In the genomic region with DNA sequence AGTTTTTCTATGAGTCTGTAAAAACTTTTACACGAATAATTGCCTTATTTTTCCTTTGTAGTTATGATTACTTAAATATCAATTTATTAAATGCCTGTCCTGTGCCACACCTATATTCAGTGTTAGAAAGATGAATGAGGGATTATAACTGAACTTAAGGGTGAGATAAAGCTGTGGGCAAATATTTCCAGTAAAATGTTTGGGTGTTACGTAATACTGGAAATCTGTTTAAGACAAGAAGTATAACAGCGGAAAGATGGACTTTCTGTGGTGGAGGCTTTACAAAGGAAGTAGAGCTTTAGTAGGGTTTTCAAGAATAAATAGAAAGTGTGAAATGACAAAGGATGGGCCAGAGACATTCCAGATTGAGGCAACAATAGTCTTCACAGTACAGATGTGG, we compare ENCODE assay signal across 25 cellular contexts.
"Had no signal": no experiment of that assay in that cellular context is flagged by ENCODE, and none has a peak within 500 bp of the region (broad histone marks: within the 10 kb centered on the region; RNA-seq: fewer than 3 reads in every experiment).

No MANE protein-coding gene starts in this region.

- H3K36me3 Mint-ChIP-seq: stimulated activated naive B cell treated with anti-CD40 and anti-IgM and Interleukin-4, amounts not matched to agents 10 μg/mL and 1 μg/mL and 100 μg/mL, for 72 hours had no signal

- H3K27ac Mint-ChIP-seq: naive thymus-derived CD8-positive, alpha-beta T cell; nephron progenitor cell; stimulated activated naive B cell treated with anti-CD40 and anti-IgM and Interleukin-4, amounts not matched to agents 10 μg/mL and 1 μg/mL and 100 μg/mL, for 72 hours; stimulated activated naive CD8-positive, alpha-beta T cell treated with anti-CD3 and anti-CD28 coated beads, Interleukin-15, Interleukin-2, amounts not matched to agents 100 ng/mL and 50 ng/mL, for 24 hours had no signal

- H3K4me3 Mint-ChIP-seq: naive thymus-derived CD8-positive, alpha-beta T cell; nephron progenitor cell; stimulated activated naive B cell treated with anti-CD40 and anti-IgM and Interleukin-4, amounts not matched to agents 10 μg/mL and 1 μg/mL and 100 μg/mL, for 72 hours; stimulated activated naive CD8-positive, alpha-beta T cell treated with anti-CD3 and anti-CD28 coated beads, Interleukin-15, Interleukin-2, amounts not matched to agents 100 ng/mL and 50 ng/mL, for 24 hours had no signal

- H3K4me3 ChIP-seq: dorsolateral prefrontal cortex, gastroesophageal sphincter, heart left ventricle, hepatocyte, lung, ovary, psoas muscle, sigmoid colon, spleen, thoracic aorta, tibial nerve, upper lobe of left lung had no signal

- H3K4me1 Mint-ChIP-seq: nephron progenitor cell; stimulated activated naive B cell treated with anti-CD40 and anti-IgM and Interleukin-4, amounts not matched to agents 10 μg/mL and 1 μg/mL and 100 μg/mL, for 72 hours had no signal

- DNase-seq: dorsolateral prefrontal cortex; effector CD4-positive, alpha-beta T cell; foreskin keratinocyte; heart left ventricle; kidney; mesendoderm; naive thymus-derived CD8-positive, alpha-beta T cell; nephron progenitor cell; nucleus accumbens; ovary; posterior cingulate gyrus; psoas muscle; sigmoid colon; spleen; stimulated activated CD4-positive, alpha-beta T cell treated with anti-CD3 and anti-CD28 coated beads, Interleukin-4, amount 100 ng/mL, for 4 hours; stimulated activated naive B cell treated with anti-CD40 and anti-IgM and Interleukin-4, amounts not matched to agents 10 μg/mL and 1 μg/mL and 100 μg/mL, for 72 hours; upper lobe of left lung had no signal

- H3K27me3 Mint-ChIP-seq: naive thymus-derived CD8-positive, alpha-beta T cell; stimulated activated naive B cell treated with anti-CD40 and anti-IgM and Interleukin-4, amounts not matched to agents 10 μg/mL and 1 μg/mL and 100 μg/mL, for 72 hours; stimulated activated naive CD8-positive, alpha-beta T cell treated with anti-CD3 and anti-CD28 coated beads, Interleukin-15, Interleukin-2, amounts not matched to agents 100 ng/mL and 50 ng/mL, for 24 hours had no signal

- ATAC-seq: esophagus mucosa; foreskin keratinocyte; gastroesophageal sphincter; heart left ventricle; left lobe of liver; naive thymus-derived CD8-positive, alpha-beta T cell; psoas muscle; stimulated activated naive B cell treated with anti-CD40 and anti-IgM and Interleukin-4, amounts not matched to agents 10 μg/mL and 1 μg/mL and 100 μg/mL, for 72 hours had no signal
